ENCODE assay signal across 1 cellular context in the genomic region with DNA sequence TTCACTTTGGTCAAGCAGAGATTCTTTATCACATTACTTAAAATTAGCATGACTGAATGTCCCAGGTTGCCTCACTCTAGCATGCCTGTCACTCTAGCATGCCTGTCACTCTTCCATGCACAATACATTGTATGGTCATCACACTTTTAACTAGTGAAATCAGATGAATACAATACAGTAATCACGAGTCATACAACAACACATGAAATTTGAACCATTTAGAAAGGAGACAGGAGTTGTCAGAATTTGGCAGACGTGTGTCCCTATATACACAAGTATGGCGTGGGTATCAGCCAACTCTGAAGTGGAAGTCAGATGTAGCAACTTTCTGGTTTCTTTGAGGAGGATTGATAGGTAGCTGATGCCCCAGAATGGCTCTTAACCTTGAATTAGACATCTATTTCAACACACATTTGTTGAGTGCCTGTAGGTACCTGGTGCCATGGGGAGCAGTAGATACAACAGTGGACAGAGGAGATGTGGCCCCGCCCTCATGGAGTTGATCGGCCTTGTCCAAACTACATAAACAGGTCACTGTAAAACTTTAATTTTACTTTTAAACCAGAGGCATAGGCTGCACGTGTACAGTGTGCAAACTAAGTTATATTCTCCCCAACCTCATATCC.
A peak's percentile ranks its signal among the peaks of the same experiment; 100 is the strongest.
TF ChIP-seq lines count a peak whose summit lies in the region.

No MANE protein-coding gene starts in this region.

TF ChIP-seq in H1, 55 proteins besides CTCF, POLR2A, EP300 and RAD21:
- TF ChIP-seq BCL11A (IDR thresholded peaks at IDR 0.05; ENCODE audit: low read depth in 2 of 2, low read length in 2 of 2) (no peak), NRF1 (IDR thresholded peaks at IDR 0.05; ENCODE audit: low read depth, low read length) (no peak), KDM5A (IDR thresholded peaks at IDR 0.05; ENCODE audit: low read length) (no peak), CEBPB (IDR thresholded peaks at IDR 0.05; ENCODE audit: low read depth, low read length) (peak; percentile 20; the same call in 1 of the 2 replicates)
